Comparison of ENCODE assay signal across 29 cellular contexts in genomic region chr12:29239336-29239735, GRCh38.
"Had no signal": no experiment of that assay in that cellular context is flagged by ENCODE, and none has a peak within 500 bp of the region (broad histone marks: within the 10 kb centered on the region; RNA-seq: fewer than 3 reads in every experiment).

No MANE protein-coding gene starts in this region.

- H3K4me1 ChIP-seq: SJSA1 had no signal

- H3K9me2 ChIP-seq: SK-N-SH had no signal

- DNase-seq: activated CD4-positive, alpha-beta T cell treated with anti-CD3 and anti-CD28 coated beads for 36 hours; activated CD4-positive, alpha-beta T cell treated with anti-CD3 and anti-CD28 coated beads, Interleukin-2, amount 10 ng/mL, durations not matched to agents 7 days and 5 days; activated CD4-positive, alpha-beta T cell treated with anti-CD3 and anti-CD28 coated beads, Interleukin-2, amount 50 U/mL, for 48 hours; activated CD8-positive, alpha-beta T cell treated with anti-CD3 and anti-CD28 coated beads, Interleukin-2, amount 10 ng/mL, durations not matched to agents 7 days and 5 days; activated gamma-delta T cell; activated naive CD4-positive, alpha-beta T cell treated with Interleukin-2 at 50 U/mL for 16 hours; activated naive CD8-positive, alpha-beta T cell treated with anti-CD3 and anti-CD28 coated beads, Interleukin-2, amount 10 ng/mL, durations not matched to agents 7 days and 5 days; activated T-cell treated with anti-CD3 and anti-CD28 coated beads, Interleukin-2, amount 50 U/mL, for 24 hours; adrenal gland; anterior cingulate cortex; central memory CD4-positive, alpha-beta T cell; Karpas-422; NCI-H1048; NCI-H1105 treated with DMSO at 0.1 percent for 48 hours; NCI-H1436; NCI-H1694; NCI-H1930; NCI-H2081 treated with DMSO at 0.1 percent for 48 hours; NCI-H226; NCI-H526; NCI-H748 treated with DMSO at 0.1 percent for 48 hours; NK-92 treated with Interleukin-12 subunit alpha and Interleukin-12 subunit beta, amount 100 ng/mL, for 24 hours; SHP77 treated with DMSO at 0.1 percent for 48 hours; SK-N-SH had no signal

- H3K4me2 ChIP-seq: SK-N-SH had no signal

- ATAC-seq: activated CD4-positive, alpha-beta T cell treated with anti-CD3 and anti-CD28 coated beads for 36 hours; activated CD4-positive, CD25-positive, alpha-beta regulatory T cell treated with anti-CD3 and anti-CD28 coated beads, Interleukin-2, amount 50 U/mL, for 24 hours; activated CD8-positive, alpha-beta T cell treated with anti-CD3 and anti-CD28 coated beads, Interleukin-2, amount 10 ng/mL, durations not matched to agents 7 days and 5 days; K562; WTC11 had no signal

- H3K27ac ChIP-seq: adrenal gland, brain microvascular endothelial cell, SJSA1 had no signal

- H3K36me3 ChIP-seq: adrenal gland, brain microvascular endothelial cell, SJSA1 had no signal

- H3K9me3 ChIP-seq: adrenal gland, SJSA1, SK-N-SH had no signal

- H3K9ac ChIP-seq: SK-N-SH had no signal

- H3K4me3 ChIP-seq: adrenal gland, K562, SJSA1 had no signal

- H3K27me3 ChIP-seq: adrenal gland, brain microvascular endothelial cell, SJSA1 had no signal
